Comparison of ENCODE assay signal across 38 cellular contexts in genomic region chr11:77052531-77052930, GRCh38. TPM values are rescaled to one million over a fixed set of nuclear protein-coding genes. Genes with fewer than 3 reads are reported as not detected.
"Had no signal": no experiment of that assay in that cellular context is flagged by ENCODE, and none has a peak within 500 bp of the region (broad histone marks: within the 10 kb centered on the region; RNA-seq: fewer than 3 reads in every experiment).

No MANE protein-coding gene starts in this region.

- ATAC-seq: activated CD8-positive, alpha-beta T cell treated with anti-CD3 and anti-CD28 coated beads for 36 hours; activated naive CD4-positive, alpha-beta T cell treated with anti-CD3 and anti-CD28 coated beads, Interleukin-2, amount 50 U/mL, for 72 hours; activated T-cell treated with anti-CD3 and anti-CD28 coated beads, Interleukin-2, amount 50 U/mL, for 4 hours; activated T-cell treated with anti-CD3 and anti-CD28 coated beads, Interleukin-2, amount 50 U/mL, for 72 hours; activated T-helper 17 cell treated with anti-CD3 and anti-CD28 coated beads, Interleukin-2, amount 50 U/mL, for 72 hours; body of pancreas had no signal

- H3K4me3 Mint-ChIP-seq: activated B cell treated with CpG ODN at 0.5 μM for 24 hours; activated CD4-positive, alpha-beta memory T cell treated with anti-CD3 and anti-CD28 coated beads for 36 hours; activated CD4-positive, alpha-beta T cell treated with anti-CD3 and anti-CD28 coated beads, Interleukin-2, amount 10 ng/mL, durations not matched to agents 24 days and 14 days; activated CD8-positive, alpha-beta T cell treated with anti-CD3 and anti-CD28 coated beads for 36 hours; activated naive CD4-positive, alpha-beta T cell treated with anti-CD3 and anti-CD28 coated beads, Interleukin-2, amount 10 ng/mL, durations not matched to agents 7 days and 5 days; activated T-cell treated with anti-CD3 and anti-CD28 coated beads, Interleukin-2, amount 50 U/mL, for 4 hours; activated T-cell treated with anti-CD3 and anti-CD28 coated beads, Interleukin-2, amount 50 U/mL, for 72 hours; activated T-helper 1 cell treated with anti-CD3 and anti-CD28 coated beads, Interleukin-12 subunit alpha, Interleukin-12 subunit beta, Interleukin-2, Interleukin-4 antibody, amounts not matched to agents 30 ng/mL and 10 ng/mL and 1 ng/mL, durations not matched to agents 14 hours and 24 hours and 36 hours; activated T-helper 17 cell treated with anti-CD3 and anti-CD28 coated beads, Interleukin-2, amount 50 U/mL, for 72 hours; T-helper 1 cell treated with Interleukin-12 subunit alpha and Interleukin-12 subunit beta and Interleukin-4 antibody, amounts not matched to agents 30 μg/mL and 1 μg/mL, for 36 hours; T-helper 2 cell treated with Interferon-gamma antibody and Interleukin-4, amounts not matched to agents 5 μg/mL and 100 μg/mL, for 36 hours had no signal

- DNase-seq: activated B cell treated with CpG ODN at 0.5 μM for 24 hours; activated CD4-positive, alpha-beta memory T cell treated with anti-CD3 and anti-CD28 coated beads for 36 hours; activated CD4-positive, alpha-beta T cell treated with anti-CD3 and anti-CD28 coated beads for 4 hours; activated CD4-positive, alpha-beta T cell treated with anti-CD3 and anti-CD28 coated beads, Interleukin-2, amount 10 ng/mL, durations not matched to agents 24 days and 14 days; activated CD4-positive, alpha-beta T cell treated with anti-CD3 and anti-CD28 coated beads, Interleukin-2, amount 50 U/mL, for 1 hour; activated CD4-positive, alpha-beta T cell treated with anti-CD3 and anti-CD28 coated beads, Interleukin-2, amount 50 U/mL, for 4 hours; activated CD4-positive, CD25-positive, alpha-beta regulatory T cell treated with anti-CD3 and anti-CD28 coated beads, Interleukin-2, amount 50 U/mL, for 72 hours; activated CD8-positive, alpha-beta memory T cell treated with anti-CD3 and anti-CD28 coated beads, Interleukin-2, amount 50 U/mL, for 4 hours; activated CD8-positive, alpha-beta T cell treated with anti-CD3 and anti-CD28 coated beads for 36 hours; activated effector memory CD4-positive, alpha-beta T cell treated with anti-CD3 and anti-CD28 coated beads, Interleukin-2, amount 50 U/mL, for 16 hours; activated gamma-delta T cell treated with Interleukin-2 at 50 U/mL for 16 hours; activated naive CD4-positive, alpha-beta T cell; activated naive CD4-positive, alpha-beta T cell treated with anti-CD3 and anti-CD28 coated beads, Interleukin-2, amount 10 ng/mL, durations not matched to agents 7 days and 5 days; activated T-cell treated with anti-CD3 and anti-CD28 coated beads for 4 hours; activated T-cell treated with anti-CD3 and anti-CD28 coated beads, Interleukin-2, amount 50 U/mL, for 1 hour; activated T-cell treated with anti-CD3 and anti-CD28 coated beads, Interleukin-2, amount 50 U/mL, for 4 hours; activated T-cell treated with anti-CD3 and anti-CD28 coated beads, Interleukin-2, amount 50 U/mL, for 72 hours; amniotic stem cell; aorta; body of pancreas; brain microvascular endothelial cell; central memory CD4-positive, alpha-beta T cell; T-helper 1 cell; T-helper 2 cell; T-helper 9 cell had no signal

- H3K27ac ChIP-seq: body of pancreas, brain microvascular endothelial cell, breast epithelium, VCaP had no signal

- H3K27me3 ChIP-seq: adrenal gland, body of pancreas, brain microvascular endothelial cell, breast epithelium had no signal

- H3K36me3 Mint-ChIP-seq: activated naive CD4-positive, alpha-beta T cell treated with anti-CD3 and anti-CD28 coated beads, Interleukin-2, amount 10 ng/mL, durations not matched to agents 7 days and 5 days; activated naive CD4-positive, alpha-beta T cell treated with anti-CD3 and anti-CD28 coated beads, Interleukin-2, amount 50 U/mL, for 72 hours had no signal

- H3K27me3 Mint-ChIP-seq: activated B cell treated with CpG ODN at 0.5 μM for 24 hours; activated CD4-positive, alpha-beta memory T cell treated with anti-CD3 and anti-CD28 coated beads for 36 hours; activated CD8-positive, alpha-beta T cell treated with anti-CD3 and anti-CD28 coated beads for 36 hours; activated T-helper 17 cell treated with anti-CD3 and anti-CD28 coated beads, Interleukin-2, amount 50 U/mL, for 72 hours had no signal

- H3K36me3 ChIP-seq: adrenal gland, brain microvascular endothelial cell, breast epithelium had no signal

- FAIRE-seq: astrocyte, TTC549 had no signal

- H3K9me3 Mint-ChIP-seq: activated CD4-positive, alpha-beta T cell treated with anti-CD3 and anti-CD28 coated beads, Interleukin-2, amount 10 ng/mL, durations not matched to agents 24 days and 14 days; activated T-cell treated with anti-CD3 and anti-CD28 coated beads, Interleukin-2, amount 50 U/mL, for 72 hours; activated T-helper 1 cell treated with anti-CD3 and anti-CD28 coated beads, Interleukin-12 subunit alpha, Interleukin-12 subunit beta, Interleukin-2, Interleukin-4 antibody, amounts not matched to agents 30 ng/mL and 10 ng/mL and 1 ng/mL, durations not matched to agents 14 hours and 24 hours and 36 hours; activated T-helper 17 cell treated with anti-CD3 and anti-CD28 coated beads, Interleukin-2, amount 50 U/mL, for 72 hours had no signal

- H3K27ac Mint-ChIP-seq: activated B cell treated with CpG ODN at 0.5 μM for 24 hours; activated CD4-positive, alpha-beta memory T cell treated with anti-CD3 and anti-CD28 coated beads for 36 hours; activated CD4-positive, alpha-beta T cell treated with anti-CD3 and anti-CD28 coated beads, Interleukin-2, amount 10 ng/mL, durations not matched to agents 24 days and 14 days; activated CD8-positive, alpha-beta T cell treated with anti-CD3 and anti-CD28 coated beads for 36 hours; activated naive CD4-positive, alpha-beta T cell treated with anti-CD3 and anti-CD28 coated beads, Interleukin-2, amount 10 ng/mL, durations not matched to agents 7 days and 5 days; activated naive CD4-positive, alpha-beta T cell treated with anti-CD3 and anti-CD28 coated beads, Interleukin-2, amount 50 U/mL, for 72 hours; activated T-cell treated with anti-CD3 and anti-CD28 coated beads, Interleukin-2, amount 50 U/mL, for 72 hours; activated T-helper 1 cell treated with anti-CD3 and anti-CD28 coated beads, Interleukin-12 subunit alpha, Interleukin-12 subunit beta, Interleukin-2, Interleukin-4 antibody, amounts not matched to agents 30 ng/mL and 10 ng/mL and 1 ng/mL, durations not matched to agents 14 hours and 24 hours and 36 hours; activated T-helper 17 cell treated with anti-CD3 and anti-CD28 coated beads, Interleukin-2, amount 50 U/mL, for 72 hours; T-helper 1 cell treated with Interleukin-12 subunit alpha and Interleukin-12 subunit beta and Interleukin-4 antibody, amounts not matched to agents 30 μg/mL and 1 μg/mL, for 36 hours; T-helper 2 cell treated with Interferon-gamma antibody and Interleukin-4, amounts not matched to agents 5 μg/mL and 100 μg/mL, for 36 hours had no signal

- H3K4me1 Mint-ChIP-seq: activated B cell treated with CpG ODN at 0.5 μM for 24 hours; activated CD4-positive, alpha-beta T cell treated with anti-CD3 and anti-CD28 coated beads, Interleukin-2, amount 10 ng/mL, durations not matched to agents 24 days and 14 days; activated T-helper 17 cell treated with anti-CD3 and anti-CD28 coated beads, Interleukin-2, amount 50 U/mL, for 72 hours had no signal

- H3K4me1 ChIP-seq: adrenal gland, body of pancreas, breast epithelium had no signal

- H3K9me3 ChIP-seq: adrenal gland had no signal

- H3K4me3 ChIP-seq: adrenal gland, body of pancreas, breast epithelium had no signal

RNA-seq across cellular contexts. Expression of gene B3GNT6, which starts 18.3 kb away (rescaled TPM):
- total RNA-seq: activated B cell treated with CpG ODN at 0.5 μM for 24 hours; activated CD4-positive, alpha-beta memory T cell treated with anti-CD3 and anti-CD28 coated beads for 36 hours; activated CD4-positive, alpha-beta T cell treated with anti-CD3 and anti-CD28 coated beads, Interleukin-2, amount 10 ng/mL, durations not matched to agents 24 days and 14 days; activated CD8-positive, alpha-beta memory T cell treated with anti-CD3 and anti-CD28 coated beads for 36 hours; activated CD8-positive, alpha-beta T cell treated with anti-CD3 and anti-CD28 coated beads for 36 hours; activated naive CD4-positive, alpha-beta T cell treated with anti-CD3 and anti-CD28 coated beads, Interleukin-2, amount 50 U/mL, for 72 hours; activated T-cell treated with anti-CD3 and anti-CD28 coated beads, Interleukin-2, amount 50 U/mL, for 4 hours; activated T-cell treated with anti-CD3 and anti-CD28 coated beads, Interleukin-2, amount 50 U/mL, for 72 hours; activated T-helper 1 cell treated with anti-CD3 and anti-CD28 coated beads, Interleukin-12 subunit alpha, Interleukin-12 subunit beta, Interleukin-2, Interleukin-4 antibody, amounts not matched to agents 30 ng/mL and 10 ng/mL and 1 ng/mL, durations not matched to agents 14 hours and 24 hours and 36 hours; activated T-helper 17 cell treated with anti-CD3 and anti-CD28 coated beads, Interleukin-2, amount 50 U/mL, for 72 hours; adrenal gland; aorta; astrocyte; body of pancreas; cardiac septum; cerebellum had no signal
- polyA plus RNA-seq: adrenal gland, aorta had no signal

RNA-seq across cellular contexts. Expression of gene OMP, which starts 50.1 kb away (rescaled TPM):
- total RNA-seq: activated B cell treated with CpG ODN at 0.5 μM for 24 hours; activated CD4-positive, alpha-beta memory T cell treated with anti-CD3 and anti-CD28 coated beads for 36 hours; activated CD4-positive, alpha-beta T cell treated with anti-CD3 and anti-CD28 coated beads, Interleukin-2, amount 10 ng/mL, durations not matched to agents 24 days and 14 days; activated CD8-positive, alpha-beta memory T cell treated with anti-CD3 and anti-CD28 coated beads for 36 hours; activated CD8-positive, alpha-beta T cell treated with anti-CD3 and anti-CD28 coated beads for 36 hours; activated naive CD4-positive, alpha-beta T cell treated with anti-CD3 and anti-CD28 coated beads, Interleukin-2, amount 50 U/mL, for 72 hours; activated T-cell treated with anti-CD3 and anti-CD28 coated beads, Interleukin-2, amount 50 U/mL, for 4 hours; activated T-cell treated with anti-CD3 and anti-CD28 coated beads, Interleukin-2, amount 50 U/mL, for 72 hours; activated T-helper 1 cell treated with anti-CD3 and anti-CD28 coated beads, Interleukin-12 subunit alpha, Interleukin-12 subunit beta, Interleukin-2, Interleukin-4 antibody, amounts not matched to agents 30 ng/mL and 10 ng/mL and 1 ng/mL, durations not matched to agents 14 hours and 24 hours and 36 hours; activated T-helper 17 cell treated with anti-CD3 and anti-CD28 coated beads, Interleukin-2, amount 50 U/mL, for 72 hours; body of pancreas; breast epithelium; cardiac septum had no signal
- polyA plus RNA-seq: aorta had no signal
